Comparison of ENCODE assay signal across 20 cellular contexts in genomic region chr17:55440391-55440790, GRCh38. TPM values are rescaled to one million over a fixed set of nuclear protein-coding genes. Genes with fewer than 3 reads are reported as not detected.
DNase-seq lines count a peak whose midpoint lies in the region; ATAC-seq, FAIRE-seq and TF ChIP-seq lines count a peak whose summit lies in the region.
"Had no signal": no experiment of that assay in that cellular context is flagged by ENCODE, and none has a peak within 500 bp of the region (broad histone marks: within the 10 kb centered on the region; RNA-seq: fewer than 3 reads in every experiment).

No MANE protein-coding gene starts in this region.

- CTCF ChIA-PET in A549 (lab: Yijun Ruan, JAX) (interaction anchor here (0.7 to 1.5 kb wide), 3 partner anchors 12 to 73 kb away, joined by 3 to 8 read pairs (median 4); no protein-coding TSS in a partner anchor), HEK293T (lab: Yijun Ruan, JAX) (no interaction called here)

- H3K36me3 ChIP-seq in gastroesophageal sphincter (no peaks in the 10 kb centered on the region), tibial nerve (no peaks in the 10 kb centered on the region)
- H3K36me3 ChIP-seq: BLaER1, MG63, neutrophil, Peyer's patch, upper lobe of right lung had no signal

- H3K4me1 ChIP-seq in A549 = peaks cover 49% of the 10 kb centered on the region
- H3K4me1 ChIP-seq in gastroesophageal sphincter = peaks cover 3 to 64% (median 15%) of the 10 kb centered on the region in 3 donors
- H3K4me1 ChIP-seq in tibial nerve = peaks cover 0 to 3% (median 0%) of the 10 kb centered on the region in 4 donors

- TF ChIP-seq POLR2A in A549 (IDR thresholded peaks at IDR 0.05; ENCODE audit: low read length) = no peak
- TF ChIP-seq POLR2A in gastroesophageal sphincter (IDR thresholded peaks at IDR 0.05) = no peak
- no peak for TF ChIP-seq POLR2A in tibial nerve (IDR thresholded peaks at IDR 0.05)

- ATAC-seq in A549 (no peak), gastroesophageal sphincter (no peak)
- ATAC-seq: stimulated activated naive CD8-positive, alpha-beta T cell treated with anti-CD3 and anti-CD28 coated beads, Interleukin-15, amount 100 ng/mL, for 72 hours; upper lobe of right lung had no signal

- H3K9me3 ChIP-seq in A549 (no peaks in the 10 kb centered on the region), gastroesophageal sphincter (no peaks in the 10 kb centered on the region), tibial nerve (no peaks in the 10 kb centered on the region)
- H3K9me3 ChIP-seq: BLaER1, MG63, neutrophil, Peyer's patch, upper lobe of right lung had no signal

- TF ChIP-seq CTCF in A549 (IDR thresholded peaks at IDR 0.05) = no peak
- no peak for TF ChIP-seq CTCF in VCaP (conservative IDR thresholded peaks at IDR 0.05)
- no peak for TF ChIP-seq CTCF in gastroesophageal sphincter (IDR thresholded peaks at IDR 0.05)
- TF ChIP-seq CTCF in tibial nerve (IDR thresholded peaks at IDR 0.05) = no peak

- no peak for TF ChIP-seq RAD21 in A549 (conservative IDR thresholded peaks at IDR 0.05 in 1 of 2, IDR thresholded peaks at IDR 0.05 in 1 of 2)

- H3K4me3 ChIP-seq in A549 (no peak overlapping the region), gastroesophageal sphincter (no peak overlapping the region), tibial nerve (no peak overlapping the region)
- H3K4me3 ChIP-seq: BLaER1, MG63, Peyer's patch, smooth muscle cell, upper lobe of right lung had no signal

- no peak for FAIRE-seq in A549 (lab: Jason Lieb, UNC)
- FAIRE-seq: A204.1, colon had no signal

- no peaks in the 10 kb centered on the region for H3K27me3 ChIP-seq in gastroesophageal sphincter
- no peaks in the 10 kb centered on the region for H3K27me3 ChIP-seq in tibial nerve
- H3K27me3 ChIP-seq: BLaER1, MG63, neutrophil, Peyer's patch, upper lobe of right lung had no signal

- TF ChIP-seq EP300 in A549 (IDR thresholded peaks at IDR 0.05) = no peak
- TF ChIP-seq EP300 in gastroesophageal sphincter (IDR thresholded peaks at IDR 0.05) = no peak
- TF ChIP-seq EP300 in tibial nerve (IDR thresholded peaks at IDR 0.05) = no peak

- POLR2A ChIA-PET in A549 (lab: Yijun Ruan, JAX) (interaction anchor here (1.0 kb wide), 1 partner anchor 15 kb away, joined by 3 read pairs; no protein-coding TSS in a partner anchor), HEK293T (lab: Yijun Ruan, JAX) (no interaction called here)

- DNase-seq in A549 (ENCODE audit: low read depth in 1 of 2, low spot score in 1 of 2) (no peak), NCI-H2171 (lab: John Stamatoyannopoulos, UW) (peak; percentile 27), HEK293T (ENCODE audit: extremely low spot score) (no peak), tibial nerve (ENCODE audit: low spot score in 2 of 2) (no peak), 8988T (no peak), MV-4-11 (lab: John Stamatoyannopoulos, UW) (no peak)
- DNase-seq: activated CD4-positive, alpha-beta T cell treated with anti-CD3 and anti-CD28 coated beads for 1 hour; MG63; NCI-H146; Peyer's patch; stimulated activated CD4-positive, alpha-beta T cell treated with anti-CD3 and anti-CD28 coated beads, Interleukin-4, amount 100 ng/mL, for 1 hour; stimulated activated naive CD8-positive, alpha-beta T cell treated with anti-CD3 and anti-CD28 coated beads, Interleukin-15, amount 100 ng/mL, for 72 hours; upper lobe of right lung had no signal

- H3K4me2 ChIP-seq in A549 = no peak overlapping the region
- H3K4me2 ChIP-seq: BLaER1, smooth muscle cell had no signal

- H3K27ac ChIP-seq in A549 = peak overlapping the region; percentile 49 to 79; a peak in 4 of 6 replicates
- H3K27ac ChIP-seq in VCaP = peak overlapping the region; percentile 29; the same call in 1 of the 2 replicates
- peak overlapping the region; percentile 30 to 92 (median 83) for H3K27ac ChIP-seq in gastroesophageal sphincter
- no peak overlapping the region for H3K27ac ChIP-seq in tibial nerve
- H3K27ac ChIP-seq: BLaER1, neutrophil, Peyer's patch, upper lobe of right lung had no signal

- 79% methylated on average over 3 of the region's 3 CpGs for WGBS in A549 (ENCODE audit: missing lambda C conversion rate)
- 19 to 52% methylated on average over 2 to 3 of the region's 3 CpGs for WGBS in gastroesophageal sphincter (ENCODE audit: low coverage in 1 of 2), 2 donors
- WGBS in tibial nerve, 2 donors = 72 to 78% methylated on average over 3 of the region's 3 CpGs

TF ChIP-seq in A549, 52 proteins besides CTCF, POLR2A, EP300 and RAD21:
- TF ChIP-seq HMGXB4 (CRISPR knock-in tag; IDR thresholded peaks at IDR 0.05; ENCODE audit: borderline replicate concordance) (no peak), HOXA7 (CRISPR knock-in tag; IDR thresholded peaks at IDR 0.05) (no peak), MAX (IDR thresholded peaks at IDR 0.05) (no peak), BCL3 (IDR thresholded peaks at IDR 0.05) (no peak), CBX2 (IDR thresholded peaks at IDR 0.05; ENCODE audit: borderline replicate concordance, low read depth) (no peak)
TF ChIP-seq in A549: peak in this region for 0.

TF ChIP-seq in HEK293T, 16 proteins besides CTCF, POLR2A, EP300 and RAD21:
- TF ChIP-seq FOXM1 (IDR thresholded peaks at IDR 0.05; ENCODE audit: borderline replicate concordance) (no peak), SUZ12 (IDR thresholded peaks at IDR 0.05) (no peak), CTBP1 (IDR thresholded peaks at IDR 0.05; ENCODE audit: borderline replicate concordance) (no peak), TARDBP (IDR thresholded peaks at IDR 0.05) (no peak), FOXK2 (IDR thresholded peaks at IDR 0.05) (no peak), LEF1 (IDR thresholded peaks at IDR 0.05; ENCODE audit: borderline replicate concordance) (no peak), NFRKB (IDR thresholded peaks at IDR 0.05) (no peak), ELF4 (IDR thresholded peaks at IDR 0.05) (no peak), BHLHE40 (IDR thresholded peaks at IDR 0.05; ENCODE audit: borderline replicate concordance) (no peak), ZNF384 (IDR thresholded peaks at IDR 0.05) (no peak)

RNA-seq across cellular contexts. Expression of gene MMD, which starts 18.8 kb away (rescaled TPM):
- 50.9 and 54.7 TPM in 2 replicates for polyA plus RNA-seq in A549 (2011; rRNA removed)
- 15.3 and 22.2 TPM in 2 replicates for polyA plus RNA-seq in A549 (2012; cell fraction: cytosol; rRNA removed)
- 8.6 and 12.5 TPM in 2 replicates for polyA plus RNA-seq in A549 (2012; cell fraction: nucleus; rRNA removed)
- polyA plus RNA-seq in A549 (2017; fragmentation: RNase III; extraction: RNeasy Plus Mini Kit Qiagen cat#74134 plus additional on column Dnase treatment) = 16.9 to 25.9 TPM (median 22.5 TPM) in 3 replicates
- polyA minus RNA-seq in A549 (2011; rRNA and poly(A)+ RNA removed) = 24.2 and 38.4 TPM in 2 replicates
- 10 to 100 TPM; 18.0 to 37.9 (median 29.1) TPM for total RNA-seq in gastroesophageal sphincter
- 10 to 100 TPM; 16.1 to 60.9 (median 37.7) TPM for total RNA-seq in tibial nerve

Comparison
In these comparisons a context has a peak if more than half of its experiments do, and no peak if none do; other contexts are left out.
1. H3K27ac ChIP-seq: peak in A549 (2 of 2), VCaP (single experiment) and gastroesophageal sphincter (4 of 4); none in tibial nerve (0 of 4).